In genomic region chr5:176658007-176658599, GRCh38 we compare ENCODE assay signal across 8 cellular contexts. TPM values are rescaled to one million over a fixed set of nuclear protein-coding genes. Genes with fewer than 3 reads are reported as not detected.
DNase-seq lines count a peak whose midpoint lies in the region; ATAC-seq and TF ChIP-seq lines count a peak whose summit lies in the region.

No MANE protein-coding gene starts in this region.

- H3K36me3 ChIP-seq in neutrophil (no peaks in the 10 kb centered on the region), tibial nerve (peaks cover 0 to 48% (median 0%) of the 10 kb centered on the region in 3 donors)

- no peak overlapping the region for H3K4me3 ChIP-seq in AG04449 (ENCODE audit: low read depth, low read length)
- H3K4me3 ChIP-seq in fibroblast of pulmonary artery (replicated peaks; ENCODE audit: low read depth, low read length), result no peak overlapping the region
- H3K4me3 ChIP-seq in neutrophil (ENCODE audit: low read depth in 1 of 2, low read length in 1 of 2), result no peak overlapping the region
- no peak overlapping the region for H3K4me3 ChIP-seq in tibial nerve

- DNase-seq in AG04449 (ENCODE audit: low read depth, low spot score) (no peak), HT1080 (ENCODE audit: low read depth) (peak; percentile 71), RPMI7951 (ENCODE audit: low read depth) (peak; percentile 57), fibroblast of pulmonary artery (ENCODE audit: low read depth) (peak; percentile 73), tibial nerve (ENCODE audit: low spot score in 2 of 2) (peak; percentile 53 to 78)

- no peak for TF ChIP-seq POLR2A in tibial nerve (IDR thresholded peaks at IDR 0.05)

- CTCF ChIA-PET in AG04449 (lab: Yijun Ruan, JAX), result interaction anchor here (0.6 to 7.4 kb wide), 29 partner anchors 12 to 454 kb away, joined by 3 to 207 read pairs (median 3); partner anchors contain the start of genes EIF4E1B, HK3, SNCB and TSPAN17

- ATAC-seq in GM18498 (IDR thresholded peaks at IDR 0.05; ENCODE audit: unreplicated experiment), result peak; percentile 60
- peak; percentile 54 for ATAC-seq in activated T-helper 17 cell treated with anti-CD3 and anti-CD28 coated beads, Interleukin-2, amount 50 U/mL, for 72 hours (replicated peaks)

- peaks cover 13% of the 10 kb centered on the region for H3K27me3 ChIP-seq in neutrophil
- peaks cover 0 to 7% of the 10 kb centered on the region in 2 donors for H3K27me3 ChIP-seq in tibial nerve

- no peak for TF ChIP-seq EP300 in tibial nerve (IDR thresholded peaks at IDR 0.05)

- WGBS in tibial nerve, 2 donors, result 54 to 57% methylated on average over 14 of the region's 14 CpGs

- TF ChIP-seq CTCF in AG04449 (IDR thresholded peaks at IDR 0.05; ENCODE audit: insufficient read depth, low read length, missing control alignments), result peak; percentile 94
- peak; percentile 91 for TF ChIP-seq CTCF in fibroblast of pulmonary artery (IDR thresholded peaks at IDR 0.05; ENCODE audit: low read length, missing control alignments)
- peak; percentile 56 for TF ChIP-seq CTCF in neutrophil (IDR thresholded peaks at IDR 0.05)
- peak; percentile 69 to 83 (median 77) for TF ChIP-seq CTCF in tibial nerve (IDR thresholded peaks at IDR 0.05)

- POLR2A ChIA-PET in AG04449 (lab: Yijun Ruan, JAX), result interaction anchor here (1.3 kb wide), 1 partner anchor 11 kb away, joined by 5 read pairs; the partner anchor contains the start of gene TSPAN17

- H3K27ac Mint-ChIP-seq in activated T-helper 17 cell treated with anti-CD3 and anti-CD28 coated beads, Interleukin-2, amount 50 U/mL, for 72 hours, result no peak overlapping the region

- H3K4me3 Mint-ChIP-seq in activated T-helper 17 cell treated with anti-CD3 and anti-CD28 coated beads, Interleukin-2, amount 50 U/mL, for 72 hours, result peak overlapping the region; percentile 58

- H3K4me1 ChIP-seq in neutrophil (ENCODE audit: control insufficient read depth in 1 of 2, insufficient read depth in 1 of 2, low read depth in 1 of 2, low read length in 1 of 2) (peaks cover 4 to 14% of the 10 kb centered on the region in 2 experiments), tibial nerve (peaks cover 0 to 29% (median 17%) of the 10 kb centered on the region in 4 donors)

- H3K9me3 ChIP-seq in neutrophil, result no peaks in the 10 kb centered on the region
- H3K9me3 ChIP-seq in tibial nerve, result no peaks in the 10 kb centered on the region

- H3K4me1 Mint-ChIP-seq in activated T-helper 17 cell treated with anti-CD3 and anti-CD28 coated beads, Interleukin-2, amount 50 U/mL, for 72 hours, result peaks cover 41% of the 10 kb centered on the region

- peaks cover 28% of the 10 kb centered on the region for H3K36me3 Mint-ChIP-seq in activated T-helper 17 cell treated with anti-CD3 and anti-CD28 coated beads, Interleukin-2, amount 50 U/mL, for 72 hours (ENCODE audit: low read depth)

- H3K27ac ChIP-seq in neutrophil (no peak overlapping the region), tibial nerve (no peak overlapping the region)

- H3K27me3 Mint-ChIP-seq in activated T-helper 17 cell treated with anti-CD3 and anti-CD28 coated beads, Interleukin-2, amount 50 U/mL, for 72 hours, result no peaks in the 10 kb centered on the region

- no peaks in the 10 kb centered on the region for H3K9me3 Mint-ChIP-seq in activated T-helper 17 cell treated with anti-CD3 and anti-CD28 coated beads, Interleukin-2, amount 50 U/mL, for 72 hours

RNA-seq across cellular contexts. Expression of gene TSPAN17, which starts 10.8 kb away (rescaled TPM):
- 32.8 and 47.7 TPM in 2 replicates for total RNA-seq in HT1080 (2014; rRNA removed; shearing (Covaris generic))
- 42.3 and 44.9 TPM in 2 replicates for polyA plus RNA-seq in HT1080 (2015; cell fraction: cytosol; rRNA removed)
- polyA plus RNA-seq in HT1080 (2015; cell fraction: nucleus; rRNA removed), result 36.3 and 36.7 TPM in 2 replicates
- total RNA-seq in RPMI7951 (2014; rRNA removed; shearing (Covaris generic)), result 18.5 and 23.7 TPM in 2 replicates
- 10 to 100 TPM; 26.7 to 53.0 TPM for total RNA-seq in activated T-helper 17 cell treated with anti-CD3 and anti-CD28 coated beads, Interleukin-2, amount 50 U/mL, for 72 hours
- 10 to 100 TPM; 11.0 to 25.8 (median 14.3) TPM for total RNA-seq in tibial nerve

RNA-seq across cellular contexts. Expression of gene EIF4E1B, which starts 27.6 kb away (rescaled TPM):
- not detected in 2 replicates for total RNA-seq in HT1080 (2014; rRNA removed; shearing (Covaris generic))
- not detected in 2 replicates for polyA plus RNA-seq in HT1080 (2015; cell fraction: cytosol; rRNA removed)
- not detected in 2 replicates for polyA plus RNA-seq in HT1080 (2015; cell fraction: nucleus; rRNA removed)
- not detected in 2 replicates for total RNA-seq in RPMI7951 (2014; rRNA removed; shearing (Covaris generic))
- not detected for total RNA-seq in activated T-helper 17 cell treated with anti-CD3 and anti-CD28 coated beads, Interleukin-2, amount 50 U/mL, for 72 hours
- not detected for total RNA-seq in tibial nerve

RNA-seq across cellular contexts. Expression of gene SNCB, which starts 27.8 kb away (rescaled TPM):
- total RNA-seq in HT1080 (2014; rRNA removed; shearing (Covaris generic)), result 2.4 and 3.4 TPM in 2 replicates
- polyA plus RNA-seq in HT1080 (2015; cell fraction: cytosol; rRNA removed), result 0.98 and 1.2 TPM in 2 replicates
- polyA plus RNA-seq in HT1080 (2015; cell fraction: nucleus; rRNA removed), result 0.30 and 0.54 TPM in 2 replicates
- 1.3 TPM in 1 of 2 replicates, not detected in the other for total RNA-seq in RPMI7951 (2014; rRNA removed; shearing (Covaris generic))
- total RNA-seq in activated T-helper 17 cell treated with anti-CD3 and anti-CD28 coated beads, Interleukin-2, amount 50 U/mL, for 72 hours, result not detected
- total RNA-seq in tibial nerve, result not detected

RNA-seq across cellular contexts. Expression of gene GPRIN1, which starts 48.1 kb away (rescaled TPM):
- total RNA-seq in HT1080 (2014; rRNA removed; shearing (Covaris generic)), result 10.4 and 13.1 TPM in 2 replicates
- 5.6 and 5.7 TPM in 2 replicates for polyA plus RNA-seq in HT1080 (2015; cell fraction: cytosol; rRNA removed)
- 3.6 and 4.3 TPM in 2 replicates for polyA plus RNA-seq in HT1080 (2015; cell fraction: nucleus; rRNA removed)
- 4.9 and 6.2 TPM in 2 replicates for total RNA-seq in RPMI7951 (2014; rRNA removed; shearing (Covaris generic))
- 1 to 10 TPM; 4.8 to 8.9 TPM for total RNA-seq in activated T-helper 17 cell treated with anti-CD3 and anti-CD28 coated beads, Interleukin-2, amount 50 U/mL, for 72 hours
- total RNA-seq in tibial nerve, result under 1 TPM in 2 of 4 donors, not detected in 2; 0.22 to 0.90 TPM
